Comparison of ENCODE assay signal across 22 cellular contexts in genomic region chr7:36186359-36186758, GRCh38. TPM values are rescaled to one million over a fixed set of nuclear protein-coding genes. Genes with fewer than 3 reads are reported as not detected.
DNase-seq lines count a peak whose midpoint lies in the region; ATAC-seq and TF ChIP-seq lines count a peak whose summit lies in the region.
"Had no signal": no experiment of that assay in that cellular context is flagged by ENCODE, and none has a peak within 500 bp of the region (broad histone marks: within the 10 kb centered on the region; RNA-seq: fewer than 3 reads in every experiment).

No MANE protein-coding gene starts in this region.

- H3K4me3 ChIP-seq in AG04450 (ENCODE audit: low read depth, low read length) (no peak overlapping the region), Karpas-422 (ENCODE audit: low read length) (peak overlapping the region; percentile 26), neural progenitor cell (no peak overlapping the region)
- H3K4me3 ChIP-seq: BLaER1, MG63, SK-N-MC had no signal

- DNase-seq in AG04450 (ENCODE audit: low read depth, low spot score) (no peak), Karpas-422 (no peak), T-helper 17 cell (no peak), neural progenitor cell (ENCODE audit: low spot score) (no peak), GDM1 (lab: John Stamatoyannopoulos, UW) (no peak), HUDEP-2 (lab: John Stamatoyannopoulos, UW; ENCODE audit: unreplicated experiment in 76 of 76) (no peak)
- DNase-seq: 8988T; ACHN; CD4-positive, alpha-beta T cell; KBM-7; MG63; NCI-H2029; NCI-H446 treated with DMSO at 0.1 percent for 48 hours; NCI-H82; NK-92 treated with Interleukin-12 subunit alpha and Interleukin-12 subunit beta, amount 100 ng/mL, for 24 hours; SIG-M5; SW 1271 had no signal

- peaks cover 96% of the 10 kb centered on the region for H3K79me2 ChIP-seq in Karpas-422 (ENCODE audit: low read length)
- no peaks in the 10 kb centered on the region for H3K79me2 ChIP-seq in neural progenitor cell (ENCODE audit: low read depth)

- TF ChIP-seq CTCF in AG04450 (IDR thresholded peaks at IDR 0.05; ENCODE audit: low read depth, low read length) (no peak), neural progenitor cell (IDR thresholded peaks at IDR 0.05) (no peak)

- H3K9me3 Mint-ChIP-seq in neural progenitor cell, result no peaks in the 10 kb centered on the region
- H3K9me3 Mint-ChIP-seq: CD4-positive, alpha-beta T cell had no signal

- H3K27me3 Mint-ChIP-seq in T-helper 17 cell, result no peaks in the 10 kb centered on the region
- peaks cover 2% of the 10 kb centered on the region for H3K27me3 Mint-ChIP-seq in neural progenitor cell (ENCODE audit: insufficient read depth, low read depth)
- H3K27me3 Mint-ChIP-seq: CD4-positive, alpha-beta T cell had no signal

- CTCF ChIA-PET in AG04450 (lab: Charles Lee), result interaction anchor here (0.6 to 1.9 kb wide), 5 partner anchors 58 to 265 kb away, joined by 3 to 5 read pairs (median 4); no protein-coding TSS in a partner anchor

- ATAC-seq in T-helper 17 cell (no peak), HG03097 (IDR thresholded peaks at IDR 0.05; ENCODE audit: low FRiP score, unreplicated experiment) (no peak), GM21447 (IDR thresholded peaks at IDR 0.05; ENCODE audit: unreplicated experiment) (no peak)
- ATAC-seq: HCT116 had no signal

- H3K9me3 ChIP-seq in AG04450 (ENCODE audit: control insufficient read depth, insufficient read depth, low read length), result no peaks in the 10 kb centered on the region
- H3K9me3 ChIP-seq in Karpas-422 (ENCODE audit: low read length), result no peaks in the 10 kb centered on the region
- no peaks in the 10 kb centered on the region for H3K9me3 ChIP-seq in T-helper 17 cell (ENCODE audit: control insufficient read depth, low read length, poor library complexity, severe bottlenecking)
- no peaks in the 10 kb centered on the region for H3K9me3 ChIP-seq in neural progenitor cell (ENCODE audit: low read depth)
- H3K9me3 ChIP-seq: BLaER1, MG63 had no signal

- H3K4me1 Mint-ChIP-seq in T-helper 17 cell (peaks cover 18% of the 10 kb centered on the region), neural progenitor cell (peaks cover 44% of the 10 kb centered on the region)

- H4K20me1 ChIP-seq in Karpas-422 (ENCODE audit: insufficient read depth, low read depth, low read length) (no peaks in the 10 kb centered on the region), neural progenitor cell (ENCODE audit: low read depth) (no peaks in the 10 kb centered on the region)
- H4K20me1 ChIP-seq: BLaER1 had no signal

- H2AFZ ChIP-seq in Karpas-422 (ENCODE audit: low read length), result no peak overlapping the region
- H2AFZ ChIP-seq in neural progenitor cell (replicated peaks), result no peak overlapping the region

- no peaks in the 10 kb centered on the region for H3K36me3 ChIP-seq in Karpas-422 (ENCODE audit: insufficient read depth, low read length)
- no peaks in the 10 kb centered on the region for H3K36me3 ChIP-seq in neural progenitor cell
- H3K36me3 ChIP-seq: BLaER1, MG63 had no signal

- H3K27ac ChIP-seq in AG04450 (ENCODE audit: low read depth, low read length) (peak overlapping the region; percentile 53), Karpas-422 (ENCODE audit: low read length) (peak overlapping the region; percentile 97), neural progenitor cell (no peak overlapping the region)
- H3K27ac ChIP-seq: BLaER1, SK-N-MC had no signal

- H3K27me3 ChIP-seq in AG04450 (ENCODE audit: control insufficient read depth, insufficient read depth, low read length) (no peaks in the 10 kb centered on the region), Karpas-422 (ENCODE audit: low read length) (no peaks in the 10 kb centered on the region), neural progenitor cell (no peaks in the 10 kb centered on the region)
- H3K27me3 ChIP-seq: BLaER1, MG63 had no signal

- H3K9ac ChIP-seq in Karpas-422 (ENCODE audit: low read length), result peak overlapping the region; percentile 61
- no peak overlapping the region for H3K9ac ChIP-seq in neural progenitor cell
- H3K9ac ChIP-seq: BLaER1 had no signal

- H3K4me1 ChIP-seq in Karpas-422 (ENCODE audit: low read length) (peaks cover 99% of the 10 kb centered on the region), neural progenitor cell (peaks cover 19% of the 10 kb centered on the region)

- H3K27ac Mint-ChIP-seq in T-helper 17 cell, result peak overlapping the region; percentile 44
- H3K27ac Mint-ChIP-seq in neural progenitor cell, result peak overlapping the region; percentile 6
- H3K27ac Mint-ChIP-seq: CD4-positive, alpha-beta T cell had no signal

- H3K36me3 Mint-ChIP-seq in T-helper 17 cell (ENCODE audit: low read depth) (peaks cover 7% of the 10 kb centered on the region), neural progenitor cell (no peaks in the 10 kb centered on the region)

- POLR2A ChIA-PET in AG04450 (lab: Yijun Ruan, JAX), result interaction anchor here (0.5 to 1.1 kb wide), 2 partner anchors 17 to 46 kb away, joined by 4 to 6 read pairs; no protein-coding TSS in a partner anchor

- H3F3A ChIP-seq in neural progenitor cell (ENCODE audit: low read depth), result no peaks in the 10 kb centered on the region

- H3K4me2 ChIP-seq in Karpas-422 (ENCODE audit: low read depth, low read length, poor library complexity, severe bottlenecking) (peak overlapping the region; percentile 67), neural progenitor cell (no peak overlapping the region)
- H3K4me2 ChIP-seq: BLaER1 had no signal

- no peaks in the 10 kb centered on the region for H3K9me2 ChIP-seq in Karpas-422 (replicated peaks; ENCODE audit: insufficient read depth, low read length)

- no peak overlapping the region for H3K4me3 Mint-ChIP-seq in T-helper 17 cell
- no peak overlapping the region for H3K4me3 Mint-ChIP-seq in neural progenitor cell
- H3K4me3 Mint-ChIP-seq: CD4-positive, alpha-beta T cell had no signal

RNA-seq across cellular contexts. Expression of gene EEPD1, which starts 33.3 kb away (rescaled TPM):
- 21.1 and 22.7 TPM in 2 replicates for polyA plus RNA-seq in AG04450 (2011; rRNA removed)
- 20.0 and 22.8 TPM in 2 replicates for polyA minus RNA-seq in AG04450 (2011; rRNA and poly(A)+ RNA removed)
- total RNA-seq in Karpas-422 (2014; rRNA removed; shearing (Covaris generic); ENCODE audit: low replicate concordance), result 28.8 and 63.5 TPM in 2 replicates
- total RNA-seq in T-helper 17 cell (10 to 100 TPM; 15.7 to 20.7 TPM), neural progenitor cell (ENCODE audit: low replicate concordance) (1.1 and 6.5 TPM in 2 replicates)
